Comparison of ENCODE assay signal across 1 cellular context in genomic region chr6:63904844-63905243, GRCh38.
TF ChIP-seq lines count a peak whose summit lies in the region.

No MANE protein-coding gene starts in this region.

TF ChIP-seq in GM12878, 131 proteins besides CTCF, POLR2A, EP300 and RAD21 (continued from another document):
- TF ChIP-seq BCL3 (IDR thresholded peaks at IDR 0.05; ENCODE audit: borderline replicate concordance, insufficient read depth, low read depth, low read length, poor library complexity, severe bottlenecking) (no peak), ZBTB40 (IDR thresholded peaks at IDR 0.05; ENCODE audit: borderline replicate concordance) (no peak), HCFC1 (IDR thresholded peaks at IDR 0.05; ENCODE audit: low read length) (no peak), CBX5 (IDR thresholded peaks at IDR 0.05; ENCODE audit: low read depth) (no peak), HSF1 (IDR thresholded peaks at IDR 0.05; ENCODE audit: low read depth, low read length) (no peak), CUX1 (IDR thresholded peaks at IDR 0.05; ENCODE audit: insufficient replicate concordance, low read depth, low read length) (no peak)
